In genomic region chr15:57248074-57248473, GRCh38 we compare ENCODE assay signal across 29 cellular contexts.
"Had no signal": no experiment of that assay in that cellular context is flagged by ENCODE, and none has a peak within 500 bp of the region (broad histone marks: within the 10 kb centered on the region; RNA-seq: fewer than 3 reads in every experiment).

No MANE protein-coding gene starts in this region.

- ATAC-seq: activated CD8-positive, alpha-beta memory T cell treated with anti-CD3 and anti-CD28 coated beads, Interleukin-2, amount 10 ng/mL, durations not matched to agents 7 days and 5 days; K562; Panc1; Right ventricle myocardium inferior had no signal

- FAIRE-seq: bronchial epithelial cell, K562 had no signal

- H3K27me3 Mint-ChIP-seq: activated B cell treated with CpG ODN at 0.5 μM for 24 hours; activated CD4-positive, alpha-beta T cell treated with anti-CD3 and anti-CD28 coated beads, Interleukin-2, amount 10 ng/mL, durations not matched to agents 24 days and 14 days; activated CD8-positive, alpha-beta memory T cell treated with anti-CD3 and anti-CD28 coated beads, Interleukin-2, amount 10 ng/mL, durations not matched to agents 7 days and 5 days; activated naive CD4-positive, alpha-beta T cell treated with anti-CD3 and anti-CD28 coated beads, Interleukin-2, amount 50 U/mL, for 24 hours; activated T-cell treated with anti-CD3 and anti-CD28 coated beads, Interleukin-2, amount 50 U/mL, for 24 hours had no signal

- H3K4me3 Mint-ChIP-seq: activated B cell treated with CpG ODN at 0.5 μM for 24 hours; activated CD4-positive, alpha-beta T cell treated with anti-CD3 and anti-CD28 coated beads, Interleukin-2, amount 10 ng/mL, durations not matched to agents 24 days and 14 days; activated CD8-positive, alpha-beta memory T cell treated with anti-CD3 and anti-CD28 coated beads, Interleukin-2, amount 10 ng/mL, durations not matched to agents 7 days and 5 days; activated naive CD4-positive, alpha-beta T cell treated with anti-CD3 and anti-CD28 coated beads, Interleukin-2, amount 50 U/mL, for 24 hours; activated T-cell treated with anti-CD3 and anti-CD28 coated beads, Interleukin-2, amount 50 U/mL, for 24 hours; activated T-helper 1 cell treated with anti-CD3 and anti-CD28 coated beads, Interleukin-12 subunit alpha, Interleukin-12 subunit beta, Interleukin-2, Interleukin-4 antibody, amounts not matched to agents 30 ng/mL and 10 ng/mL and 1 ng/mL, durations not matched to agents 14 hours and 24 hours and 36 hours; T-helper 1 cell treated with Interleukin-12 subunit alpha and Interleukin-12 subunit beta and Interleukin-4 antibody, amounts not matched to agents 30 μg/mL and 1 μg/mL, for 36 hours had no signal

- DNase-seq: activated B cell treated with CpG ODN at 0.5 μM for 24 hours; activated CD4-positive, alpha-beta T cell treated with anti-CD3 and anti-CD28 coated beads for 1 hour; activated CD4-positive, alpha-beta T cell treated with anti-CD3 and anti-CD28 coated beads, Interleukin-2, amount 10 ng/mL, durations not matched to agents 24 days and 14 days; activated CD4-positive, alpha-beta T cell treated with anti-CD3 and anti-CD28 coated beads, Interleukin-2, amount 50 U/mL, for 48 hours; activated CD8-positive, alpha-beta memory T cell treated with anti-CD3 and anti-CD28 coated beads, Interleukin-2, amount 10 ng/mL, durations not matched to agents 7 days and 5 days; activated effector memory CD4-positive, alpha-beta T cell treated with Interleukin-2 at 50 U/mL for 16 hours; activated naive CD4-positive, alpha-beta T cell; activated T-cell treated with anti-CD3 and anti-CD28 coated beads, Interleukin-2, amount 50 U/mL, for 24 hours; aorta; Karpas-422; MM.1S; NCI-H1048; NCI-H146; NCI-H187 treated with DMSO at 0.1 percent for 48 hours; NCI-H2081 treated with DMSO at 0.1 percent for 48 hours; NCI-H2171; NCI-H226; NCI-H526; NCI-H82; NK-92 treated with Interleukin-12 subunit alpha and Interleukin-12 subunit beta, amount 100 ng/mL, for 24 hours; OCI-M1; RPMI8226 had no signal

- H3K4me1 Mint-ChIP-seq: activated CD8-positive, alpha-beta memory T cell treated with anti-CD3 and anti-CD28 coated beads, Interleukin-2, amount 10 ng/mL, durations not matched to agents 7 days and 5 days; activated naive CD4-positive, alpha-beta T cell treated with anti-CD3 and anti-CD28 coated beads, Interleukin-2, amount 50 U/mL, for 24 hours had no signal

- H3K9me3 Mint-ChIP-seq: activated B cell treated with CpG ODN at 0.5 μM for 24 hours; activated CD4-positive, alpha-beta T cell treated with anti-CD3 and anti-CD28 coated beads, Interleukin-2, amount 10 ng/mL, durations not matched to agents 24 days and 14 days; activated naive CD4-positive, alpha-beta T cell treated with anti-CD3 and anti-CD28 coated beads, Interleukin-2, amount 50 U/mL, for 24 hours; activated T-cell treated with anti-CD3 and anti-CD28 coated beads, Interleukin-2, amount 50 U/mL, for 24 hours; activated T-helper 1 cell treated with anti-CD3 and anti-CD28 coated beads, Interleukin-12 subunit alpha, Interleukin-12 subunit beta, Interleukin-2, Interleukin-4 antibody, amounts not matched to agents 30 ng/mL and 10 ng/mL and 1 ng/mL, durations not matched to agents 14 hours and 24 hours and 36 hours; T-helper 1 cell treated with Interleukin-12 subunit alpha and Interleukin-12 subunit beta and Interleukin-4 antibody, amounts not matched to agents 30 μg/mL and 1 μg/mL, for 36 hours had no signal

- H3K27ac Mint-ChIP-seq: activated B cell treated with CpG ODN at 0.5 μM for 24 hours; activated CD4-positive, alpha-beta T cell treated with anti-CD3 and anti-CD28 coated beads, Interleukin-2, amount 10 ng/mL, durations not matched to agents 24 days and 14 days; activated CD8-positive, alpha-beta memory T cell treated with anti-CD3 and anti-CD28 coated beads, Interleukin-2, amount 10 ng/mL, durations not matched to agents 7 days and 5 days; activated naive CD4-positive, alpha-beta T cell treated with anti-CD3 and anti-CD28 coated beads, Interleukin-2, amount 50 U/mL, for 24 hours; activated T-cell treated with anti-CD3 and anti-CD28 coated beads, Interleukin-2, amount 50 U/mL, for 24 hours; activated T-helper 1 cell treated with anti-CD3 and anti-CD28 coated beads, Interleukin-12 subunit alpha, Interleukin-12 subunit beta, Interleukin-2, Interleukin-4 antibody, amounts not matched to agents 30 ng/mL and 10 ng/mL and 1 ng/mL, durations not matched to agents 14 hours and 24 hours and 36 hours; T-helper 1 cell treated with Interleukin-12 subunit alpha and Interleukin-12 subunit beta and Interleukin-4 antibody, amounts not matched to agents 30 μg/mL and 1 μg/mL, for 36 hours had no signal

- H3K4me3 ChIP-seq: K562 had no signal
